11 cellular contexts compared by ENCODE assay signal in the genomic region with DNA sequence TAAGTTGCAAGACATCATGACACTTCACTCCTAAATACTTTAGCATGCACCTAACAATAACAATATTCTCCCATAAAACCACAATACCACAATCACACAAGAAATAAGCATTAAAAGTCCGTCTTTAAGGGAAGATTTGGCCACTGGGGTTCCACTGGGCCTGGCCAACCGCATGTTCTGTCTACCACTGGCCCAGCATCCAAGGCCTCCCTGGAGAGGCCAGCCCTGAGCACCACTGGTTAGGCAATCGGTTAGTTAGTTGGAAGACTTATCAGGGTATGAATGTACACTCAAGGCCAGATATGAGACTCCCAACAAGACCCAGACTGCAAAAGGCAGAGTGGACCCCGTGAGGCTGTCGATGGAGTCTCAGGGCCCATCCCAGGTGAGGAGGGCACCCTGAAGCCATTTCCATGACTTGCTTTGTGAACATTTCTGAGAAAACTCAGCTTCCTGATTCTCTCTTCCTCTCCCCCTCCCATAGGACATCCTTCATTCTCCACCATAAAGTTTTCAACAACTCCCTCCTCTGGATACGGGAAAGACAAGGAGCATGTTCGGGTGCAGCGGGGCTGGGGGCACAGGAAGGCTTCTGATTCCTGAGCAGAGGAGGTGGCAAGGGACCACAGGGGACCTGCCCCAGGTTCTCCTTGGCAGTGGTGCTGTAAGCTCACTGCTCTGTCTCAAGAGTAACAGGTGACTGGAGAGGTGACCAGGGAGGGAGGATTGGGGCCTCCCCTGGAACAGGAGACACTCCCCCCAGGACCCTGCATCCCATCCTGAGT. TPM values are rescaled to one million over a fixed set of nuclear protein-coding genes. Genes with fewer than 3 reads are reported as not detected.
DNase-seq lines count a peak whose midpoint lies in the region; ATAC-seq and TF ChIP-seq lines count a peak whose summit lies in the region.
"Had no signal": no experiment of that assay in that cellular context is flagged by ENCODE, and none has a peak within 500 bp of the region (broad histone marks: within the 10 kb centered on the region; RNA-seq: fewer than 3 reads in every experiment).

No MANE protein-coding gene starts in this region.

- H3K27ac Mint-ChIP-seq in endodermal cell: peak overlapping the region; percentile 82
- H3K27ac Mint-ChIP-seq in neural crest cell (ENCODE audit: unreplicated experiment): peak overlapping the region; percentile 35
- H3K27ac Mint-ChIP-seq: stimulated activated naive B cell treated with anti-CD40 and anti-IgM and Interleukin-4, amounts not matched to agents 10 μg/mL and 1 μg/mL and 100 μg/mL, for 72 hours had no signal

- H3K4me1 ChIP-seq in endodermal cell (ENCODE audit: control insufficient read depth, insufficient read depth, low read length): peaks cover 21% of the 10 kb centered on the region

- H3K4me1 Mint-ChIP-seq in endodermal cell (peaks cover 55% of the 10 kb centered on the region), neural crest cell (peaks cover 65% of the 10 kb centered on the region)

- H3K27me3 Mint-ChIP-seq in endodermal cell (ENCODE audit: insufficient read depth) (no peaks in the 10 kb centered on the region), neural crest cell (ENCODE audit: low read depth) (peaks cover under 1% of the 10 kb centered on the region)

- DNase-seq in AG09309 (ENCODE audit: low read depth) (peak; percentile 41), LHCN-M2 (ENCODE audit: low read depth) (peak; percentile 73), endodermal cell (peak; percentile 47), neural crest cell (ENCODE audit: low read depth, low spot score) (no peak), RPMI8226 (no peak), NCI-H2171 (lab: John Stamatoyannopoulos, UW) (no peak), OCI-M2 (lab: John Stamatoyannopoulos, UW; ENCODE audit: unreplicated experiment) (no peak)
- DNase-seq: small intestine; stimulated activated naive B cell treated with anti-CD40 and anti-IgM and Interleukin-4, amounts not matched to agents 10 μg/mL and 1 μg/mL and 100 μg/mL, for 72 hours had no signal

- ATAC-seq in GM18867 (IDR thresholded peaks at IDR 0.05; ENCODE audit: unreplicated experiment): no peak
- ATAC-seq: stimulated activated naive B cell treated with anti-CD40 and anti-IgM and Interleukin-4, amounts not matched to agents 10 μg/mL and 1 μg/mL and 100 μg/mL, for 72 hours had no signal

- peaks cover 13% of the 10 kb centered on the region for H3K36me3 Mint-ChIP-seq in endodermal cell (ENCODE audit: low read depth)
- no peaks in the 10 kb centered on the region for H3K36me3 Mint-ChIP-seq in neural crest cell (ENCODE audit: low read depth)

- no peak overlapping the region for H3K4me3 Mint-ChIP-seq in endodermal cell
- H3K4me3 Mint-ChIP-seq in neural crest cell: peak overlapping the region; percentile 23
- H3K4me3 Mint-ChIP-seq: stimulated activated naive B cell treated with anti-CD40 and anti-IgM and Interleukin-4, amounts not matched to agents 10 μg/mL and 1 μg/mL and 100 μg/mL, for 72 hours had no signal

- WGBS in endodermal cell (ENCODE audit: insufficient coverage in 1 of 2, insufficient read length in 1 of 2), 2 experiments: 84 to 93% methylated on average over 4 to 8 of the region's 8 CpGs

- no peak overlapping the region for H3K4me3 ChIP-seq in AG09309 (ENCODE audit: control insufficient read depth, low read depth, low read length)
- no peak overlapping the region for H3K4me3 ChIP-seq in endodermal cell (ENCODE audit: low read length)

- no peaks in the 10 kb centered on the region for H3K27me3 ChIP-seq in endodermal cell (ENCODE audit: control insufficient read depth, insufficient read depth, low read length, poor library complexity, severe bottlenecking)

- TF ChIP-seq CTCF in AG09309 (IDR thresholded peaks at IDR 0.05; ENCODE audit: control insufficient read depth, insufficient read depth, low read depth, low read length, missing control alignments) (no peak), endodermal cell (conservative IDR thresholded peaks at IDR 0.05) (no peak), neural crest cell (conservative IDR thresholded peaks at IDR 0.05) (no peak)

- H3K9me3 ChIP-seq in endodermal cell (ENCODE audit: control insufficient read depth, low read length): no peaks in the 10 kb centered on the region

- H3K27ac ChIP-seq in endodermal cell (ENCODE audit: low read depth, low read length): no peak overlapping the region

- H3K9me3 Mint-ChIP-seq in endodermal cell (no peaks in the 10 kb centered on the region), neural crest cell (no peaks in the 10 kb centered on the region)
- H3K9me3 Mint-ChIP-seq: stimulated activated naive B cell treated with anti-CD40 and anti-IgM and Interleukin-4, amounts not matched to agents 10 μg/mL and 1 μg/mL and 100 μg/mL, for 72 hours had no signal

- H3K9ac ChIP-seq in endodermal cell (ENCODE audit: extremely low read depth, low read length, poor library complexity, severe bottlenecking): no peak overlapping the region

- H3K36me3 ChIP-seq in endodermal cell (ENCODE audit: control insufficient read depth, insufficient read depth, low read length): peaks cover 16% of the 10 kb centered on the region

RNA-seq across cellular contexts. Expression of a gene that starts 5.9 kb away (rescaled TPM):
- total RNA-seq in LHCN-M2 (2014; rRNA removed) (152 and 159 TPM in 2 replicates), endodermal cell (10 to 100 TPM; 58.4 to 92.7 TPM), neural crest cell (54.5 and 61.5 TPM in 2 replicates)
- polyA plus RNA-seq in LHCN-M2 (2012): 215 TPM
- 42.1 TPM for polyA plus RNA-seq in endodermal cell (2013, experiment 1 of 2)
- 44.5 TPM for polyA plus RNA-seq in endodermal cell (2013, experiment 2 of 2)

RNA-seq across cellular contexts. Expression of a gene that starts 32.1 kb away (rescaled TPM):
- not detected in 2 replicates for total RNA-seq in LHCN-M2 (2014; rRNA removed)
- 99.3 TPM for polyA plus RNA-seq in LHCN-M2 (2012)
- total RNA-seq in endodermal cell: 1,000 to 10,000 TPM; 4,079 to 4,491 TPM
- polyA plus RNA-seq in endodermal cell (2013, experiment 1 of 2): 4,451 TPM
- 8,189 TPM for polyA plus RNA-seq in endodermal cell (2013, experiment 2 of 2)
- 5,010 and 5,494 TPM in 2 replicates for total RNA-seq in neural crest cell
- polyA plus RNA-seq: small intestine had no signal

RNA-seq across cellular contexts. Expression of a gene that starts 33.4 kb away (rescaled TPM):
- total RNA-seq in LHCN-M2 (2014; rRNA removed) (under 0.01 TPM in 1 of 2 replicates, not detected in the other), endodermal cell (1,000 to 10,000 TPM; 4,032 to 4,837 TPM), neural crest cell (4,497 and 4,941 TPM in 2 replicates)
- polyA plus RNA-seq in LHCN-M2 (2012): 43.7 TPM
- 3,234 TPM for polyA plus RNA-seq in endodermal cell (2013, experiment 1 of 2)
- polyA plus RNA-seq in endodermal cell (2013, experiment 2 of 2): 5,800 TPM
- polyA plus RNA-seq: fibroblast of lung, small intestine had no signal

RNA-seq across cellular contexts. Expression of a gene that starts 42.5 kb away (rescaled TPM):
- total RNA-seq in LHCN-M2 (2014; rRNA removed) (1.6 and 2.1 TPM in 2 replicates), endodermal cell (1 to 10 TPM; 2.3 to 2.7 TPM), neural crest cell (1.7 TPM in 2 replicates)
- polyA plus RNA-seq in LHCN-M2 (2012): 1.2 TPM
- 2.8 TPM for polyA plus RNA-seq in endodermal cell (2013, experiment 1 of 2)
- 4.0 TPM for polyA plus RNA-seq in endodermal cell (2013, experiment 2 of 2)

RNA-seq across cellular contexts. Expression of a gene that starts 58.7 kb away (rescaled TPM):
- total RNA-seq in LHCN-M2 (2014; rRNA removed) (3,359 and 3,689 TPM in 2 replicates), endodermal cell (1,000 to 10,000 TPM; 2,153 to 2,485 TPM), neural crest cell (2,997 and 3,023 TPM in 2 replicates)
- polyA plus RNA-seq in LHCN-M2 (2012): 2,988 TPM
- polyA plus RNA-seq in endodermal cell (2013, experiment 1 of 2): 3,202 TPM
- 2,907 TPM for polyA plus RNA-seq in endodermal cell (2013, experiment 2 of 2)

Comparison
In these comparisons a context has a peak if more than half of its experiments do, and no peak if none do; other contexts are left out.
1. DNase-seq: peak in AG09309 (single experiment), LHCN-M2 (single experiment) and endodermal cell (single experiment); none in neural crest cell (single experiment), RPMI8226 (single experiment), NCI-H2171 (single experiment) and OCI-M2 (single experiment).
2. RNA of a gene that starts 32.1 kb away (total RNA-seq): 5,010 to 5,494 TPM in neural crest cell and 4,079 to 4,491 TPM in endodermal cell; not detected in LHCN-M2; every median in the first group is over 1,000 times any median in the second.
3. RNA of a gene that starts 33.4 kb away (total RNA-seq): 4,497 to 4,941 TPM in neural crest cell and 4,032 to 4,837 TPM in endodermal cell; under 0.01 TPM in LHCN-M2; every median in the first group is over 1,000 times any median in the second.